Comparison of ENCODE assay signal across 1 cellular context in genomic region chr16:81431554-81432353, GRCh38.
TF ChIP-seq lines count a peak whose summit lies in the region.

No MANE protein-coding gene starts in this region.

TF ChIP-seq in HepG2, 621 proteins besides CTCF, POLR2A, EP300 and RAD21 (continued from another document and continues in another):
- no peak for TF ChIP-seq AGO2 (optimal IDR thresholded peaks at IDR 0.05; ENCODE audit: low read depth, low read length)
- TF ChIP-seq ZNF569 (CRISPR knock-in tag; IDR thresholded peaks at IDR 0.05; ENCODE audit: borderline replicate concordance) = no peak
- TF ChIP-seq NONO (IDR thresholded peaks at IDR 0.05) = no peak
- 0 out of 2 replicates have a peak, but pooled peaks have one; percentile 14 for TF ChIP-seq NONO (CRISPR knock-in tag; conservative IDR thresholded peaks at IDR 0.05)
- TF ChIP-seq ZNF773 (CRISPR knock-in tag; IDR thresholded peaks at IDR 0.05; ENCODE audit: borderline replicate concordance) = no peak
- no peak for TF ChIP-seq KDM5A (IDR thresholded peaks at IDR 0.05; ENCODE audit: borderline replicate concordance, low read length)
- no peak; the same call in 1 of the 2 replicates for TF ChIP-seq GATAD2A (CRISPR knock-in tag; IDR thresholded peaks at IDR 0.05)
- no peak for TF ChIP-seq NFAT5 (CRISPR knock-in tag; IDR thresholded peaks at IDR 0.05)
- TF ChIP-seq ZNF431 (CRISPR knock-in tag; IDR thresholded peaks at IDR 0.05; ENCODE audit: borderline replicate concordance, low read depth) = no peak
- TF ChIP-seq TFAP4 (IDR thresholded peaks at IDR 0.05; ENCODE audit: borderline replicate concordance, low read depth) = no peak; the same call in 1 of the 2 replicates
- TF ChIP-seq ZNF775 (CRISPR knock-in tag; IDR thresholded peaks at IDR 0.05; ENCODE audit: borderline replicate concordance) = peak; percentile 64; the same call in 1 of the 2 replicates
- no peak for TF ChIP-seq DMAP1 (CRISPR knock-in tag; IDR thresholded peaks at IDR 0.05)
- TF ChIP-seq E2F5 (CRISPR knock-in tag; conservative IDR thresholded peaks at IDR 0.05) = no peak
- no peak for TF ChIP-seq ZBTB42 (CRISPR knock-in tag; IDR thresholded peaks at IDR 0.05)
- TF ChIP-seq ZNF143 (CRISPR knock-in tag; IDR thresholded peaks at IDR 0.05) = no peak
- TF ChIP-seq ATRX (CRISPR knock-in tag; IDR thresholded peaks at IDR 0.05; ENCODE audit: borderline replicate concordance) = no peak
- TF ChIP-seq ZNF274 (CRISPR knock-in tag; IDR thresholded peaks at IDR 0.05) = peak; percentile 60; the same call in 1 of the 2 replicates
- no peak for TF ChIP-seq ZNF546 (CRISPR knock-in tag; conservative IDR thresholded peaks at IDR 0.05)
- no peak for TF ChIP-seq WIZ (CRISPR knock-in tag; IDR thresholded peaks at IDR 0.05)
- TF ChIP-seq TGIF2 (CRISPR knock-in tag; IDR thresholded peaks at IDR 0.05) = peak; percentile 87; the same call in 1 of the 2 replicates
- no peak for TF ChIP-seq SIN3B (IDR thresholded peaks at IDR 0.05; ENCODE audit: low read length)
- peak; percentile 71 for TF ChIP-seq MYPOP (CRISPR knock-in tag; IDR thresholded peaks at IDR 0.05)
- TF ChIP-seq DNMT3B (CRISPR knock-in tag; conservative IDR thresholded peaks at IDR 0.05) = no peak
- no peak for TF ChIP-seq FOXA3 (CRISPR knock-in tag; IDR thresholded peaks at IDR 0.05)
- TF ChIP-seq ZNF703 (CRISPR knock-in tag; IDR thresholded peaks at IDR 0.05; ENCODE audit: borderline replicate concordance) = no peak
- peak; percentile 37 for TF ChIP-seq SOX5 (CRISPR knock-in tag; IDR thresholded peaks at IDR 0.05; ENCODE audit: borderline replicate concordance)
- no peak for TF ChIP-seq ZNF101 (CRISPR knock-in tag; IDR thresholded peaks at IDR 0.05; ENCODE audit: borderline replicate concordance, low read depth)
- no peak for TF ChIP-seq POGZ (CRISPR knock-in tag; IDR thresholded peaks at IDR 0.05)
- TF ChIP-seq GLI4 (CRISPR knock-in tag; IDR thresholded peaks at IDR 0.05; ENCODE audit: borderline replicate concordance) = no peak
- no peak for TF ChIP-seq NFE2 (CRISPR knock-in tag; IDR thresholded peaks at IDR 0.05)
- no peak for TF ChIP-seq HIC2 (CRISPR knock-in tag; IDR thresholded peaks at IDR 0.05; ENCODE audit: low read depth)
- TF ChIP-seq ZNF468 (CRISPR knock-in tag; IDR thresholded peaks at IDR 0.05) = no peak
- no peak for TF ChIP-seq KDM2A (CRISPR knock-in tag; IDR thresholded peaks at IDR 0.05; ENCODE audit: borderline replicate concordance, low read depth)
- no peak for TF ChIP-seq ATF5 (CRISPR knock-in tag; IDR thresholded peaks at IDR 0.05; ENCODE audit: low read depth)
- TF ChIP-seq ZNF781 (CRISPR knock-in tag; IDR thresholded peaks at IDR 0.05; ENCODE audit: borderline replicate concordance, not compliant biosample characterization) = no peak
- no peak; the same call in 1 of the 2 replicates for TF ChIP-seq KLF12 (CRISPR knock-in tag; IDR thresholded peaks at IDR 0.05; ENCODE audit: borderline replicate concordance)
- TF ChIP-seq ZNF235 (CRISPR knock-in tag; IDR thresholded peaks at IDR 0.05; ENCODE audit: borderline replicate concordance) = no peak
- no peak for TF ChIP-seq CENPBD1 (CRISPR knock-in tag; IDR thresholded peaks at IDR 0.05; ENCODE audit: borderline replicate concordance, low read depth)
- TF ChIP-seq ZNF281 (CRISPR knock-in tag; IDR thresholded peaks at IDR 0.05; ENCODE audit: borderline replicate concordance) = no peak
- no peak for TF ChIP-seq ZNF24 (IDR thresholded peaks at IDR 0.05)
- no peak for TF ChIP-seq U2AF2 (IDR thresholded peaks at IDR 0.05; ENCODE audit: low read depth, low read length)
- TF ChIP-seq MLLT10 (CRISPR knock-in tag; IDR thresholded peaks at IDR 0.05) = no peak
- TF ChIP-seq KDM5B (CRISPR knock-in tag; IDR thresholded peaks at IDR 0.05; ENCODE audit: borderline replicate concordance) = peak; percentile 49; the same call in 1 of the 2 replicates
- TF ChIP-seq ZNF746 (CRISPR knock-in tag; IDR thresholded peaks at IDR 0.05) = no peak
- no peak for TF ChIP-seq USF2 (IDR thresholded peaks at IDR 0.05; ENCODE audit: low read depth, low read length)
- no peak for TF ChIP-seq USF2 (CRISPR knock-in tag; IDR thresholded peaks at IDR 0.05; ENCODE audit: borderline replicate concordance)
- no peak for TF ChIP-seq SP1 (IDR thresholded peaks at IDR 0.05)
- TF ChIP-seq SP1 (CRISPR knock-in tag; IDR thresholded peaks at IDR 0.05) = no peak
- no peak for TF ChIP-seq ZNF564 (CRISPR knock-in tag; IDR thresholded peaks at IDR 0.05)
- no peak for TF ChIP-seq KDM1A (CRISPR knock-in tag; IDR thresholded peaks at IDR 0.05)
- TF ChIP-seq ZIK1 (CRISPR knock-in tag; IDR thresholded peaks at IDR 0.05; ENCODE audit: borderline replicate concordance, low read depth) = no peak
- no peak for TF ChIP-seq ZNF512 (CRISPR knock-in tag; IDR thresholded peaks at IDR 0.05)
- no peak for TF ChIP-seq HMG20B (CRISPR knock-in tag; conservative IDR thresholded peaks at IDR 0.05)
- TF ChIP-seq ZFP36L1 (CRISPR knock-in tag; IDR thresholded peaks at IDR 0.05) = no peak
